Comparison of ENCODE assay signal across 10 cellular contexts in genomic region chr17:40313660-40314556, GRCh38. TPM values are rescaled to one million over a fixed set of nuclear protein-coding genes. Genes with fewer than 3 reads are reported as not detected.
DNase-seq lines count a peak whose midpoint lies in the region; ATAC-seq and TF ChIP-seq lines count a peak whose summit lies in the region.
"Had no signal": no experiment of that assay in that cellular context is flagged by ENCODE, and none has a peak within 500 bp of the region (broad histone marks: within the 10 kb centered on the region; RNA-seq: fewer than 3 reads in every experiment).

No MANE protein-coding gene starts in this region.

- H3K9ac ChIP-seq in IMR-90 (ENCODE audit: low read depth, low read length): no peak overlapping the region
- H3K9ac ChIP-seq in mucosa of stomach (ENCODE audit: low read length): peak overlapping the region; percentile 13

- peak overlapping the region; percentile 89 for H3K4ac ChIP-seq in IMR-90 (ENCODE audit: low read depth, low read length)

- H3K27ac ChIP-seq in IMR-90 (ENCODE audit: insufficient read depth, low read length): no peak overlapping the region; the same call in 1 of the 2 replicates
- no peak overlapping the region for H3K27ac ChIP-seq in OCI-LY7 (ENCODE audit: low read depth, low read length, poor library complexity, severe bottlenecking)

- H3K4me2 ChIP-seq in IMR-90 (ENCODE audit: low read depth, low read length): no peak overlapping the region
- no peak overlapping the region for H3K4me2 ChIP-seq in OCI-LY7 (ENCODE audit: low read length)

- H3K4me3 Mint-ChIP-seq in activated B cell treated with CpG ODN at 0.5 μM for 24 hours: no peak overlapping the region
- H3K4me3 Mint-ChIP-seq: memory B cell; stimulated activated effector memory CD8-positive, alpha-beta T cell treated with anti-CD3 and anti-CD28 coated beads, Interleukin-12 subunit alpha, Interleukin-12 subunit beta, amount 100 ng/mL, for 72 hours had no signal

- H3K18ac ChIP-seq in IMR-90 (ENCODE audit: low read depth, low read length): peak overlapping the region; percentile 22; the same call in 1 of the 2 replicates

- H2AK5ac ChIP-seq in IMR-90 (ENCODE audit: low read depth, low read length): peak overlapping the region; percentile 94

- in situ Hi-C loops in ACHN (cut with HindIII; ENCODE audit: low pct_ligation_motif_present, low pct_unique_long_range_greater_than_20kb, low sequenced_read_pairs): loop anchor here (25.0 kb wide), 1 partner anchor 223 kb away; no protein-coding TSS in a partner anchor
- in situ Hi-C loops in IMR-90 (cut with MboI; ENCODE audit: low sequenced_read_pairs): no loop called here

- H3K9me2 ChIP-seq in OCI-LY7 (ENCODE audit: insufficient read depth, low read length): no peaks in the 10 kb centered on the region

- no peak overlapping the region for H3K4me3 ChIP-seq in IMR-90 (ENCODE audit: insufficient read depth, low read depth, low read length)
- no peak overlapping the region for H3K4me3 ChIP-seq in mucosa of stomach (ENCODE audit: low read length)
- no peak overlapping the region for H3K4me3 ChIP-seq in OCI-LY7 (ENCODE audit: low read depth, low read length, poor library complexity, severe bottlenecking)

- peak overlapping the region; percentile 42; the same call in 1 of the 2 replicates for H2BK20ac ChIP-seq in IMR-90 (ENCODE audit: low read depth, low read length)

- H3K23ac ChIP-seq in IMR-90 (ENCODE audit: low read depth, low read length): no peak overlapping the region; the same call in 1 of the 2 replicates

- H2BK5ac ChIP-seq in IMR-90 (ENCODE audit: low read depth, low read length, poor library complexity, severe bottlenecking): peak overlapping the region; percentile 78

- intact Hi-C loops in IMR-90 (cut with micrococcal nuclease) (no loop called here), activated B cell treated with CpG ODN at 0.5 μM for 24 hours (cut with micrococcal nuclease) (loop anchor here (1.0 kb wide), 3 partner anchors 8 to 12 kb away; no protein-coding TSS in a partner anchor), OCI-LY7 (cut with micrococcal nuclease; ENCODE audit: unreplicated experiment) (no loop called here)

- no CpG with 5 or more reads among the region's 7 CpGs for WGBS in IMR-90 (ENCODE audit: extremely low coverage in 2 of 2, insufficient read length in 1 of 2), 2 experiments

- H4K5ac ChIP-seq in IMR-90 (ENCODE audit: low read depth, low read length): peak overlapping the region; percentile 19; the same call in 1 of the 2 replicates

- peak overlapping the region in 1 of 2 experiments; percentile 33; a peak in 2 of 4 replicates for H4K8ac ChIP-seq in IMR-90 (ENCODE audit: low read depth in 2 of 2, low read length in 2 of 2)

- dilution Hi-C loops in IMR-90 (cut with HindIII; ENCODE audit: low sequenced_read_pairs, unreplicated experiment): no loop called here

- peaks cover 4 to 45% of the 10 kb centered on the region in 2 experiments; a peak in 3 of 4 replicates for H3K79me1 ChIP-seq in IMR-90 (ENCODE audit: low read depth in 1 of 2, low read length in 2 of 2)

- DNase-seq in ACHN (peak; percentile 47), IMR-90 (no peak), activated B cell treated with CpG ODN at 0.5 μM for 24 hours (no peak), DMS153 (lab: John Stamatoyannopoulos, UW) (no peak), AML-193 (lab: John Stamatoyannopoulos, UW) (no peak), OCI-LY7 (ENCODE audit: low spot score) (no peak), C1 segment of cervical spinal cord (lab: John Stamatoyannopoulos, UW) (no peak)

- peaks cover 5% of the 10 kb centered on the region for H3K36me3 Mint-ChIP-seq in activated B cell treated with CpG ODN at 0.5 μM for 24 hours (ENCODE audit: low read depth)
- H3K36me3 Mint-ChIP-seq: memory B cell had no signal

- TF ChIP-seq POLR2A in IMR-90 (IDR thresholded peaks at IDR 0.05; ENCODE audit: low read depth, low read length): no peak

- H2AFZ ChIP-seq in IMR-90 (replicated peaks; ENCODE audit: low read length, poor library complexity) (no peak overlapping the region), OCI-LY7 (ENCODE audit: low read length) (no peak overlapping the region)

- H2BK15ac ChIP-seq in IMR-90 (ENCODE audit: low read depth, low read length): peak overlapping the region; percentile 63; the same call in 2 of the 3 replicates

- ATAC-seq in IMR-90 (ENCODE audit: low read depth) (no peak), activated B cell treated with CpG ODN at 0.5 μM for 24 hours (ENCODE audit: low read depth) (no peak)

- H2BK120ac ChIP-seq in IMR-90 (ENCODE audit: low read depth, low read length): peak overlapping the region; percentile 69; the same call in 1 of the 2 replicates

- H3K9me3 ChIP-seq in IMR-90 (ENCODE audit: control insufficient read depth, insufficient read depth, low read length) (no peaks in the 10 kb centered on the region), mucosa of stomach (ENCODE audit: control insufficient read depth, low read length) (no peaks in the 10 kb centered on the region), OCI-LY7 (ENCODE audit: low read length) (no peaks in the 10 kb centered on the region)

- H3K36me3 ChIP-seq in IMR-90 (ENCODE audit: control insufficient read depth, insufficient read depth, low read length): no peaks in the 10 kb centered on the region
- H3K36me3 ChIP-seq in mucosa of stomach (ENCODE audit: control insufficient read depth, insufficient read depth, low read length): no peaks in the 10 kb centered on the region
- H3K36me3 ChIP-seq in OCI-LY7 (ENCODE audit: insufficient read depth, low read length): no peaks in the 10 kb centered on the region

- H4K20me1 ChIP-seq in IMR-90 (ENCODE audit: insufficient read depth, low read length) (0 out of 2 replicates have a peak, but pooled peaks cover 5% of the 10 kb centered on the region), OCI-LY7 (ENCODE audit: insufficient read depth, low read length) (no peaks in the 10 kb centered on the region)

- H2AK9ac ChIP-seq in IMR-90 (replicated peaks; ENCODE audit: low read depth, low read length, poor library complexity): peak overlapping the region; percentile 94

- peak overlapping the region; percentile 55; the same call in 1 of the 2 replicates for H4K91ac ChIP-seq in IMR-90 (ENCODE audit: insufficient read depth, low read depth, low read length)

- peaks cover 42% of the 10 kb centered on the region for H3K9me1 ChIP-seq in IMR-90 (ENCODE audit: insufficient read depth, low read length)

- H3K27me3 ChIP-seq in IMR-90 (ENCODE audit: control insufficient read depth, insufficient read depth, low read length) (no peaks in the 10 kb centered on the region), mucosa of stomach (ENCODE audit: control insufficient read depth, insufficient read depth, low read length) (no peaks in the 10 kb centered on the region)

- CTCF ChIA-PET in IMR-90 (lab: Yijun Ruan, JAX): interaction anchor here (0.9 kb wide), 1 partner anchor 219 kb away, joined by 3 read pairs; no protein-coding TSS in a partner anchor
- CTCF ChIA-PET in activated B cell treated with CpG ODN at 0.5 μM for 24 hours (lab: Charles Lee): interaction anchor here (1.0 to 1.2 kb wide), 4 partner anchors 10 to 41 kb away, joined by 3 to 4 read pairs (median 4); no protein-coding TSS in a partner anchor
- CTCF ChIA-PET in OCI-LY7 (lab: Charles Lee; ENCODE audit: unreplicated experiment): interaction anchor here (0.5 kb wide), 1 partner anchor 39 kb away, joined by 3 read pairs; no protein-coding TSS in a partner anchor

- peak overlapping the region; percentile 64 for H3K27ac Mint-ChIP-seq in activated B cell treated with CpG ODN at 0.5 μM for 24 hours
- H3K27ac Mint-ChIP-seq: memory B cell; stimulated activated effector memory CD8-positive, alpha-beta T cell treated with anti-CD3 and anti-CD28 coated beads, Interleukin-12 subunit alpha, Interleukin-12 subunit beta, amount 100 ng/mL, for 72 hours had no signal

- H3K4me1 ChIP-seq in IMR-90 (ENCODE audit: control insufficient read depth, insufficient read depth, low read length) (peaks cover 60% of the 10 kb centered on the region), mucosa of stomach (ENCODE audit: control insufficient read depth, insufficient read depth, low read length) (peaks cover 90% of the 10 kb centered on the region), OCI-LY7 (ENCODE audit: insufficient read depth, low read length, poor library complexity, severe bottlenecking) (peaks cover 42% of the 10 kb centered on the region)

- no peaks in the 10 kb centered on the region for H3K79me2 ChIP-seq in OCI-LY7 (ENCODE audit: insufficient read depth, low read depth, low read length)

- H3K4me1 Mint-ChIP-seq in activated B cell treated with CpG ODN at 0.5 μM for 24 hours: peaks cover 44% of the 10 kb centered on the region

- no peak for TF ChIP-seq CTCF in IMR-90 (conservative IDR thresholded peaks at IDR 0.05; ENCODE audit: low read depth, low read length)
- no peak for TF ChIP-seq CTCF in activated B cell treated with CpG ODN at 0.5 μM for 24 hours (IDR thresholded peaks at IDR 0.05)
- no peak for TF ChIP-seq CTCF in OCI-LY7 (conservative IDR thresholded peaks at IDR 0.05; ENCODE audit: low read length)

- H3K27me3 Mint-ChIP-seq in activated B cell treated with CpG ODN at 0.5 μM for 24 hours: no peaks in the 10 kb centered on the region
- H3K27me3 Mint-ChIP-seq: memory B cell had no signal

- no TSS peak for BruUV-seq in IMR-90 (replicated peaks; lab: Mats Ljungman, UMichigan)
- no TSS peak for BruUV-seq in OCI-LY7 (replicated peaks; lab: Mats Ljungman, UMichigan)

- H3K14ac ChIP-seq in IMR-90 (replicated peaks; ENCODE audit: low read depth, low read length): peak overlapping the region; percentile 29; the same call in 1 of the 2 replicates

- no peaks in the 10 kb centered on the region for H3K9me3 Mint-ChIP-seq in activated B cell treated with CpG ODN at 0.5 μM for 24 hours
- H3K9me3 Mint-ChIP-seq: memory B cell; stimulated activated effector memory CD8-positive, alpha-beta T cell treated with anti-CD3 and anti-CD28 coated beads, Interleukin-12 subunit alpha, Interleukin-12 subunit beta, amount 100 ng/mL, for 72 hours had no signal

- POLR2A ChIA-PET in IMR-90 (lab: Charles Lee; ENCODE audit: unreplicated experiment): no interaction called here
- POLR2A ChIA-PET in activated B cell treated with CpG ODN at 0.5 μM for 24 hours (lab: Charles Lee): interaction anchor here (0.5 to 9.6 kb wide), 12 partner anchors 11 to 264 kb away, joined by 3 to 154 read pairs (median 3); no protein-coding TSS in a partner anchor
- POLR2A ChIA-PET in OCI-LY7 (lab: Charles Lee): no interaction called here

- no peak for TF ChIP-seq RAD21 in IMR-90 (IDR thresholded peaks at IDR 0.05; ENCODE audit: low read length)

- H3K56ac ChIP-seq in IMR-90 (ENCODE audit: extremely low read depth, insufficient read depth, low read length): no peak overlapping the region

RNA-seq across cellular contexts. Expression of gene RARA, which starts 4.9 kb away (rescaled TPM):
- total RNA-seq in IMR-90 (2012; rRNA removed) (7.2 and 9.0 TPM in 2 replicates), activated B cell treated with CpG ODN at 0.5 μM for 24 hours (71.2 and 72.5 TPM in 2 replicates), OCI-LY7 (2022) (8.0 and 8.6 TPM in 2 replicates)
- 12.7 and 13.6 TPM in 2 replicates for polyA plus RNA-seq in IMR-90 (2012; rRNA removed)
- polyA plus RNA-seq in IMR-90 (2012; cell fraction: cytosol; rRNA removed): 11.3 and 18.9 TPM in 2 replicates
- polyA plus RNA-seq in IMR-90 (2012; cell fraction: nucleus; rRNA removed; ENCODE audit: low replicate concordance): 11.5 and 14.7 TPM in 2 replicates
- total RNA-seq in OCI-LY7 (2014; rRNA removed; shearing (Covaris generic)): 3.1 and 5.7 TPM in 2 replicates

RNA-seq across cellular contexts. Expression of gene CDC6, which starts 26.2 kb away (rescaled TPM):
- total RNA-seq in IMR-90 (2012; rRNA removed) (25.6 and 27.8 TPM in 2 replicates), activated B cell treated with CpG ODN at 0.5 μM for 24 hours (9.2 and 9.7 TPM in 2 replicates), OCI-LY7 (2022) (132 and 156 TPM in 2 replicates)
- polyA plus RNA-seq in IMR-90 (2012; rRNA removed): 13.8 and 15.3 TPM in 2 replicates
- 4.2 and 16.4 TPM in 2 replicates for polyA plus RNA-seq in IMR-90 (2012; cell fraction: cytosol; rRNA removed)
- polyA plus RNA-seq in IMR-90 (2012; cell fraction: nucleus; rRNA removed; ENCODE audit: low replicate concordance): 3.9 and 9.1 TPM in 2 replicates
- 72.3 and 75.2 TPM in 2 replicates for total RNA-seq in OCI-LY7 (2014; rRNA removed; shearing (Covaris generic))

RNA-seq across cellular contexts. Expression of gene GJD3, which starts 50.6 kb away (rescaled TPM):
- total RNA-seq in IMR-90 (2012; rRNA removed): not detected in 2 replicates
- 0.10 and 0.39 TPM in 2 replicates for polyA plus RNA-seq in IMR-90 (2012; rRNA removed)
- 0.11 and 1.0 TPM in 2 replicates for polyA plus RNA-seq in IMR-90 (2012; cell fraction: cytosol; rRNA removed)
- polyA plus RNA-seq in IMR-90 (2012; cell fraction: nucleus; rRNA removed; ENCODE audit: low replicate concordance): 0.80 and 0.91 TPM in 2 replicates
- not detected in 2 replicates for total RNA-seq in activated B cell treated with CpG ODN at 0.5 μM for 24 hours
- not detected in 2 replicates for total RNA-seq in OCI-LY7 (2014; rRNA removed; shearing (Covaris generic))
- total RNA-seq in OCI-LY7 (2022): not detected in 2 replicates
